ENCODE assay signal across 9 cellular contexts in genomic region chr19:11379857-11380350, GRCh38. TPM values are rescaled to one million over a fixed set of nuclear protein-coding genes. Genes with fewer than 3 reads are reported as not detected.
DNase-seq lines count a peak whose midpoint lies in the region; ATAC-seq and TF ChIP-seq lines count a peak whose summit lies in the region.
"Had no signal": no experiment of that assay in that cellular context is flagged by ENCODE, and none has a peak within 500 bp of the region (broad histone marks: within the 10 kb centered on the region; RNA-seq: fewer than 3 reads in every experiment).

No MANE protein-coding gene starts in this region.

- no peak for TF ChIP-seq CTCF in fibroblast of mammary gland (conservative IDR thresholded peaks at IDR 0.05; ENCODE audit: control insufficient read depth, insufficient read depth, low read depth, low read length)
- TF ChIP-seq CTCF in thyroid gland (IDR thresholded peaks at IDR 0.05): no peak

- peak overlapping the region in 2 of 3 donors; percentile 86 to 95 for H3K27ac ChIP-seq in thyroid gland

- no peak for DNase-seq in activated T-cell treated with anti-CD3 and anti-CD28 coated beads, Interleukin-2, amount 50 U/mL, for 4 hours
- no peak for DNase-seq in activated T-cell treated with anti-CD3 and anti-CD28 coated beads, Interleukin-2, amount 50 U/mL, for 48 hours
- DNase-seq in T-cell (no peak), fibroblast of mammary gland (ENCODE audit: low read depth) (no peak), thyroid gland (no peak), MG63 (no peak)
- no peak for DNase-seq in stimulated activated CD8-positive, alpha-beta memory T cell treated with anti-CD3 and anti-CD28 coated beads, Interleukin-4, amount 100 ng/mL, for 48 hours
- DNase-seq: NCI-H1930 had no signal

- 91 to 93% methylated on average over 6 to 7 of the region's 7 CpGs for WGBS in thyroid gland, 2 donors

- peaks cover 32 to 76% of the 10 kb centered on the region in 2 donors for H3K4me1 ChIP-seq in thyroid gland

- no peaks in the 10 kb centered on the region for H3K9me3 Mint-ChIP-seq in activated T-cell treated with anti-CD3 and anti-CD28 coated beads, Interleukin-2, amount 50 U/mL, for 4 hours
- H3K9me3 Mint-ChIP-seq in T-cell: no peaks in the 10 kb centered on the region

- no peak for ATAC-seq in activated T-cell treated with anti-CD3 and anti-CD28 coated beads, Interleukin-2, amount 50 U/mL, for 4 hours
- no peak for ATAC-seq in T-cell (replicated peaks in 1 of 4)
- ATAC-seq in HG03135 (IDR thresholded peaks at IDR 0.05; ENCODE audit: unreplicated experiment): no peak

- peaks cover 53% of the 10 kb centered on the region for H3K4me1 Mint-ChIP-seq in activated T-cell treated with anti-CD3 and anti-CD28 coated beads, Interleukin-2, amount 50 U/mL, for 4 hours (ENCODE audit: low read depth)
- peaks cover 51 to 62% (median 56%) of the 10 kb centered on the region in 3 donors for H3K4me1 Mint-ChIP-seq in T-cell

- no peak for TF ChIP-seq POLR2A in thyroid gland (IDR thresholded peaks at IDR 0.05)

- H3K36me3 ChIP-seq in thyroid gland: no peaks in the 10 kb centered on the region
- H3K36me3 ChIP-seq in MG63: peaks cover 6% of the 10 kb centered on the region

- H3K4me3 Mint-ChIP-seq in activated T-cell treated with anti-CD3 and anti-CD28 coated beads, Interleukin-2, amount 50 U/mL, for 4 hours: peak overlapping the region; percentile 83
- H3K4me3 Mint-ChIP-seq in T-cell: peak overlapping the region; percentile 86 to 92 (median 90)

- H3K4me3 ChIP-seq in fibroblast of mammary gland (ENCODE audit: control insufficient read depth, low read depth, low read length) (peak overlapping the region; percentile 74), thyroid gland (replicated peaks in 1 of 3) (no peak overlapping the region), MG63 (no peak overlapping the region)

- H3K36me3 Mint-ChIP-seq in activated T-cell treated with anti-CD3 and anti-CD28 coated beads, Interleukin-2, amount 50 U/mL, for 4 hours (ENCODE audit: insufficient read depth): peaks cover 8% of the 10 kb centered on the region
- peaks cover 5% of the 10 kb centered on the region for H3K36me3 Mint-ChIP-seq in T-cell

- intact Hi-C loops in thyroid gland (cut with DNase I): loop anchor here (5.0 kb wide), 1 partner anchor 57 kb away; the partner anchor contains the start of genes ODAD3 and PRKCSH

- H3K27me3 Mint-ChIP-seq in activated T-cell treated with anti-CD3 and anti-CD28 coated beads, Interleukin-2, amount 50 U/mL, for 4 hours (ENCODE audit: low read depth): peaks cover 20% of the 10 kb centered on the region
- peaks cover 0 to 17% of the 10 kb centered on the region in 2 donors for H3K27me3 Mint-ChIP-seq in T-cell

- H3K27ac Mint-ChIP-seq in T-cell: peak overlapping the region; percentile 98

- H3K9me3 ChIP-seq in thyroid gland (no peaks in the 10 kb centered on the region), MG63 (no peaks in the 10 kb centered on the region)

- CTCF ChIA-PET in T-cell (lab: Charles Lee): interaction anchor here (0.7 to 2.4 kb wide), 3 partner anchors 27 to 103 kb away, joined by 3 to 26 read pairs (median 14); no protein-coding TSS in a partner anchor

- POLR2A ChIA-PET in T-cell (lab: Charles Lee): interaction anchor here in 1 of 2 donors (0.5 kb wide), 1 partner anchor 35 kb away, joined by 9 read pairs; no protein-coding TSS in a partner anchor

- H3K27me3 ChIP-seq in thyroid gland (no peaks in the 10 kb centered on the region), MG63 (peaks cover 9% of the 10 kb centered on the region; the same call in 1 of the 2 replicates)

RNA-seq across cellular contexts. Expression of gene EPOR, which starts 4.2 kb away (rescaled TPM):
- total RNA-seq in activated T-cell treated with anti-CD3 and anti-CD28 coated beads, Interleukin-2, amount 50 U/mL, for 4 hours: 1 to 10 TPM; 1.8 to 2.0 (median 1.8) TPM
- 10 to 100 TPM in 1 of 5 donors, 1 to 10 TPM in 4; 5.9 to 11.0 (median 6.7) TPM for total RNA-seq in T-cell
- total RNA-seq in thyroid gland: 10 to 100 TPM; 16.8 to 48.0 (median 31.3) TPM
- 2.6 and 2.9 TPM in 2 replicates for total RNA-seq in MG63 (2014; rRNA removed; shearing (Covaris generic); ENCODE audit: low replicate concordance)

RNA-seq across cellular contexts. Expression of gene SWSAP1, which starts 5.4 kb away (rescaled TPM):
- total RNA-seq in activated T-cell treated with anti-CD3 and anti-CD28 coated beads, Interleukin-2, amount 50 U/mL, for 4 hours: 1 to 10 TPM; 2.0 to 3.1 (median 2.1) TPM
- total RNA-seq in T-cell (1 to 10 TPM; 1.6 to 5.5 (median 4.3) TPM), thyroid gland (1 to 10 TPM; 2.3 to 4.3 (median 3.4) TPM)
- total RNA-seq in MG63 (2014; rRNA removed; shearing (Covaris generic); ENCODE audit: low replicate concordance): 1.3 and 3.1 TPM in 2 replicates

RNA-seq across cellular contexts. Expression of gene PLPPR2, which starts 24.7 kb away (rescaled TPM):
- total RNA-seq in activated T-cell treated with anti-CD3 and anti-CD28 coated beads, Interleukin-2, amount 50 U/mL, for 4 hours: 1 to 10 TPM; 2.4 to 4.1 (median 3.8) TPM
- total RNA-seq in T-cell: 10 to 100 TPM in 3 of 5 donors, 1 to 10 TPM in 2; 8.6 to 16.2 (median 10.7) TPM
- total RNA-seq in thyroid gland: 10 to 100 TPM in 1 of 4 donors, 1 to 10 TPM in 3; 6.0 to 18.4 (median 8.9) TPM
- 3.9 and 12.3 TPM in 2 replicates for total RNA-seq in MG63 (2014; rRNA removed; shearing (Covaris generic); ENCODE audit: low replicate concordance)

RNA-seq across cellular contexts. Expression of gene CCDC159, which starts 33.6 kb away (rescaled TPM):
- total RNA-seq in activated T-cell treated with anti-CD3 and anti-CD28 coated beads, Interleukin-2, amount 50 U/mL, for 4 hours: 10 to 100 TPM; 10.7 to 14.6 (median 11.0) TPM
- total RNA-seq in T-cell (10 to 100 TPM; 59.7 to 81.8 (median 69.6) TPM), thyroid gland (10 to 100 TPM; 27.0 to 36.9 (median 34.5) TPM)
- total RNA-seq in MG63 (2014; rRNA removed; shearing (Covaris generic); ENCODE audit: low replicate concordance): 5.4 and 9.0 TPM in 2 replicates

RNA-seq across cellular contexts. Expression of gene TMEM205, which starts 33.8 kb away (rescaled TPM):
- total RNA-seq in activated T-cell treated with anti-CD3 and anti-CD28 coated beads, Interleukin-2, amount 50 U/mL, for 4 hours: 10 to 100 TPM; 33.5 to 38.9 (median 33.7) TPM
- total RNA-seq in T-cell (10 to 100 TPM; 15.6 to 32.9 (median 27.0) TPM), thyroid gland (1,000 to 10,000 TPM in 1 of 4 donors, 100 to 1,000 TPM in 3; 266 to 1,029 (median 650) TPM)
- 139 and 195 TPM in 2 replicates for total RNA-seq in MG63 (2014; rRNA removed; shearing (Covaris generic); ENCODE audit: low replicate concordance)
